Comparison of ENCODE assay signal across 1 cellular context in the genomic region with DNA sequence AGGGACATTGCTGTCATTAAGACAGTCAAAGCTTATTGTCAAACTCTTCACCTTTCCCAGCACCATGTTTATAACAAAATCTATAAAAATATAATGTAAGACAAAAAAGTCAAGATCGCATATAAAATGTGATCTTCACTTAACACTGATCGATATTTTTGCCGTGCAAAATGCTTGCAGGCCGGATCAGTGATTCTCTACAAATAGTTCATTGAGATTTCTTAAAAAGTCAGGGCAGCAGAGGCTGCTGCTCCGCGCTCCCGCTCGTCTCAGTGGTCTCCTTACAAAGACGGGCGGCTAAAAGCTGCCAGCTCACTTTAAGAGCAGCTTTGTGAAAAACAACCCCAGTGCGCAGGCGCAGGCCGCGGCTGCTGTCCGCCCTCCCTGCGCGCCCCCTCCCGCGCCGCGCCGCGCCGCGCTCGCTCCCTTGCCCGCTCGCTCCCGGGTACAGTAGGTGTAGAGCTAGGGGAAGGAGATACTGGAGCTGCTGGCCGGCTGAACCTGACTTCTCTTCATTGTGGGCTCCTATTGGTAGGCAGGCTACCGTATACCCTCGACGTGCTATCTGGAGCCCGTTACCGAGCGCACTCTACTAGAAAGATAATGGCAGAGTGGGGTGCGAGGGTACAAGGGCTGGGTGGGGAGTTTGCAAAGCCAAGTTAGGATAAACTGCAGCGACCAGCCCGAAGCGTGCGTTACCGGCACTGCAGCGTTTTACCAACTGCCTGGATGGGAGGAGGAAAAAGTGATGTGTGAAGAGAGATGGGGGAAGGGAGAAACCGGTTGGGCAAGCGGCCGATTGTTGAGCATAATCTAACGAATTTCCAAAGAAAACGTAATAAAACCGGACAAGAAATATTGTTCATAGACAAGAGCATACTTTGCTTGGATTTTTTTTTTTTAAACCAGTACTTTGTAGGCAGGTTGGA.
TF ChIP-seq lines count a peak whose summit lies in the region.

ARRDC3 (minus strand) TSS at position 291 of the 929 bp plus-strand sequence; CDS start at position 66, 225 bp downstream.

TF ChIP-seq in GM12878, 131 proteins besides CTCF, POLR2A, EP300 and RAD21 (continued from another document and continues in another):
- TF ChIP-seq ZNF592 (IDR thresholded peaks at IDR 0.05) (no peak), ZBED1 (IDR thresholded peaks at IDR 0.05; ENCODE audit: borderline replicate concordance) (peak; percentile 48; the same call in 1 of the 2 replicates), SIN3A (IDR thresholded peaks at IDR 0.05; ENCODE audit: low read depth, low read length) (peak; percentile 68; the same call in 1 of the 2 replicates), LARP7 (IDR thresholded peaks at IDR 0.05) (peak; percentile 91; the same call in 1 of the 2 replicates), SREBF2 (IDR thresholded peaks at IDR 0.05; ENCODE audit: low read length) (no peak), PML (IDR thresholded peaks at IDR 0.05; ENCODE audit: low read length) (peak; percentile 99), STAT1 (conservative IDR thresholded peaks at IDR 0.05) (peak; percentile 92; the same call in 1 of the 2 replicates), POU2F2 (IDR thresholded peaks at IDR 0.05; ENCODE audit: borderline replicate concordance, low read depth, low read length) (peak; percentile 98), GABPA (IDR thresholded peaks at IDR 0.05; ENCODE audit: low read depth) (no peak), MXI1 (IDR thresholded peaks at IDR 0.05; ENCODE audit: low read depth, low read length) (peak; percentile 70), HCFC1 (IDR thresholded peaks at IDR 0.05; ENCODE audit: low read length) (no peak), RUNX3 (IDR thresholded peaks at IDR 0.05; ENCODE audit: low read length) (peak; percentile 51; the same call in 1 of the 2 replicates), ZNF384 (IDR thresholded peaks at IDR 0.05; ENCODE audit: borderline replicate concordance, low read depth, low read length) (no peak), SP1 (IDR thresholded peaks at IDR 0.05; ENCODE audit: low read depth, low read length) (no peak), ZSCAN29 (IDR thresholded peaks at IDR 0.05) (0 out of 2 replicates have a peak, but pooled peaks have one; percentile 32), SIX5 (IDR thresholded peaks at IDR 0.05; ENCODE audit: low read depth, low read length, severe bottlenecking) (no peak), FOXM1 (IDR thresholded peaks at IDR 0.05; ENCODE audit: low read depth, low read length) (0 out of 2 replicates have a peak, but pooled peaks have one; percentile 19), WRNIP1 (IDR thresholded peaks at IDR 0.05; ENCODE audit: borderline replicate concordance, low read depth, low read length) (no peak), ASH2L (IDR thresholded peaks at IDR 0.05; ENCODE audit: borderline replicate concordance, low read depth) (no peak), CHD4 (IDR thresholded peaks at IDR 0.05) (no peak), TCF3 (IDR thresholded peaks at IDR 0.05; ENCODE audit: borderline replicate concordance, insufficient read depth, low read depth, low read length) (peak; percentile 91; the same call in 1 of the 2 replicates), RCOR1 (conservative IDR thresholded peaks at IDR 0.05; ENCODE audit: low read depth, low read length) (no peak), NR2C1 (IDR thresholded peaks at IDR 0.05) (peak; percentile 41; the same call in 1 of the 2 replicates), HDGF (IDR thresholded peaks at IDR 0.05) (0 out of 2 replicates have a peak, but pooled peaks have one; percentile 28), HDAC6 (IDR thresholded peaks at IDR 0.05; ENCODE audit: unreplicated experiment) (no peak), RELA (IDR thresholded peaks at IDR 0.05; ENCODE audit: borderline replicate concordance, partially characterized antibody) (peak; percentile 72), MTA2 (IDR thresholded peaks at IDR 0.05; ENCODE audit: low read depth) (peak; percentile 37), ZNF207 (IDR thresholded peaks at IDR 0.05; ENCODE audit: borderline replicate concordance) (peak; percentile 84), SMAD5 (IDR thresholded peaks at IDR 0.05; ENCODE audit: low read depth) (peak; percentile 89; the same call in 1 of the 2 replicates), EZH2 (IDR thresholded peaks at IDR 0.05; ENCODE audit: borderline replicate concordance, control insufficient read depth, low read depth, low read length) (no peak), IRF3 (IDR thresholded peaks at IDR 0.05) (peak; percentile 45; the same call in 1 of the 2 replicates), BCL11A (IDR thresholded peaks at IDR 0.05; ENCODE audit: low read depth, low read length) (no peak), ZNF274 (IDR thresholded peaks at IDR 0.05; ENCODE audit: insufficient read depth, insufficient read length) (no peak), NFYA (IDR thresholded peaks at IDR 0.05; ENCODE audit: borderline replicate concordance, low read depth, low read length) (no peak), BACH1 (IDR thresholded peaks at IDR 0.05; ENCODE audit: borderline replicate concordance) (peak; percentile 87; the same call in 1 of the 2 replicates), DPF2 (IDR thresholded peaks at IDR 0.05) (no peak; the same call in 1 of the 2 replicates), ZBTB33 (IDR thresholded peaks at IDR 0.05) (no peak; the same call in 1 of the 2 replicates), NRF1 (conservative IDR thresholded peaks at IDR 0.05; ENCODE audit: low read depth, low read length) (peak; percentile 94), SMAD1 (IDR thresholded peaks at IDR 0.05; ENCODE audit: low read depth, partially characterized antibody) (peak; percentile 36), FOS (IDR thresholded peaks at IDR 0.05; ENCODE audit: borderline replicate concordance, extremely low read depth, insufficient read length) (no peak)
- TF ChIP-seq, protein P1, sequence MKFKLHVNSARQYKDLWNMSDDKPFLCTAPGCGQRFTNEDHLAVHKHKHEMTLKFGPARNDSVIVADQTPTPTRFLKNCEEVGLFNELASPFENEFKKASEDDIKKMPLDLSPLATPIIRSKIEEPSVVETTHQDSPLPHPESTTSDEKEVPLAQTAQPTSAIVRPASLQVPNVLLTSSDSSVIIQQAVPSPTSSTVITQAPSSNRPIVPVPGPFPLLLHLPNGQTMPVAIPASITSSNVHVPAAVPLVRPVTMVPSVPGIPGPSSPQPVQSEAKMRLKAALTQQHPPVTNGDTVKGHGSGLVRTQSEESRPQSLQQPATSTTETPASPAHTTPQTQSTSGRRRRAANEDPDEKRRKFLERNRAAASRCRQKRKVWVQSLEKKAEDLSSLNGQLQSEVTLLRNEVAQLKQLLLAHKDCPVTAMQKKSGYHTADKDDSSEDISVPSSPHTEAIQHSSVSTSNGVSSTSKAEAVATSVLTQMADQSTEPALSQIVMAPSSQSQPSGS (IDR thresholded peaks at IDR 0.05; ENCODE audit: low read length), result 0 out of 2 replicates have a peak, but pooled peaks have one; percentile 2
- TF ChIP-seq, protein P2, sequence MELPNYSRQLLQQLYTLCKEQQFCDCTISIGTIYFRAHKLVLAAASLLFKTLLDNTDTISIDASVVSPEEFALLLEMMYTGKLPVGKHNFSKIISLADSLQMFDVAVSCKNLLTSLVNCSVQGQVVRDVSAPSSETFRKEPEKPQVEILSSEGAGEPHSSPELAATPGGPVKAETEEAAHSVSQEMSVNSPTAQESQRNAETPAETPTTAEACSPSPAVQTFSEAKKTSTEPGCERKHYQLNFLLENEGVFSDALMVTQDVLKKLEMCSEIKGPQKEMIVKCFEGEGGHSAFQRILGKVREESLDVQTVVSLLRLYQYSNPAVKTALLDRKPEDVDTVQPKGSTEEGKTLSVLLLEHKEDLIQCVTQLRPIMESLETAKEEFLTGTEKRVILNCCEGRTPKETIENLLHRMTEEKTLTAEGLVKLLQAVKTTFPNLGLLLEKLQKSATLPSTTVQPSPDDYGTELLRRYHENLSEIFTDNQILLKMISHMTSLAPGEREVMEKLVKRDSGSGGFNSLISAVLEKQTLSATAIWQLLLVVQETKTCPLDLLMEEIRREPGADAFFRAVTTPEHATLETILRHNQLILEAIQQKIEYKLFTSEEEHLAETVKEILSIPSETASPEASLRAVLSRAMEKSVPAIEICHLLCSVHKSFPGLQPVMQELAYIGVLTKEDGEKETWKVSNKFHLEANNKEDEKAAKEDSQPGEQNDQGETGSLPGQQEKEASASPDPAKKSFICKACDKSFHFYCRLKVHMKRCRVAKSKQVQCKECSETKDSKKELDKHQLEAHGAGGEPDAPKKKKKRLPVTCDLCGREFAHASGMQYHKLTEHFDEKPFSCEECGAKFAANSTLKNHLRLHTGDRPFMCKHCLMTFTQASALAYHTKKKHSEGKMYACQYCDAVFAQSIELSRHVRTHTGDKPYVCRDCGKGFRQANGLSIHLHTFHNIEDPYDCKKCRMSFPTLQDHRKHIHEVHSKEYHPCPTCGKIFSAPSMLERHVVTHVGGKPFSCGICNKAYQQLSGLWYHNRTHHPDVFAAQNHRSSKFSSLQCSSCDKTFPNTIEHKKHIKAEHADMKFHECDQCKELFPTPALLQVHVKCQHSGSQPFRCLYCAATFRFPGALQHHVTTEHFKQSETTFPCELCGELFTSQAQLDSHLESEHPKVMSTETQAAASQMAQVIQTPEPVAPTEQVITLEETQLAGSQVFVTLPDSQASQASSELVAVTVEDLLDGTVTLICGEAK (IDR thresholded peaks at IDR 0.05; ENCODE audit: borderline replicate concordance), result 0 out of 2 replicates have a peak, but pooled peaks have one; percentile 9
- TF ChIP-seq, protein P3, sequence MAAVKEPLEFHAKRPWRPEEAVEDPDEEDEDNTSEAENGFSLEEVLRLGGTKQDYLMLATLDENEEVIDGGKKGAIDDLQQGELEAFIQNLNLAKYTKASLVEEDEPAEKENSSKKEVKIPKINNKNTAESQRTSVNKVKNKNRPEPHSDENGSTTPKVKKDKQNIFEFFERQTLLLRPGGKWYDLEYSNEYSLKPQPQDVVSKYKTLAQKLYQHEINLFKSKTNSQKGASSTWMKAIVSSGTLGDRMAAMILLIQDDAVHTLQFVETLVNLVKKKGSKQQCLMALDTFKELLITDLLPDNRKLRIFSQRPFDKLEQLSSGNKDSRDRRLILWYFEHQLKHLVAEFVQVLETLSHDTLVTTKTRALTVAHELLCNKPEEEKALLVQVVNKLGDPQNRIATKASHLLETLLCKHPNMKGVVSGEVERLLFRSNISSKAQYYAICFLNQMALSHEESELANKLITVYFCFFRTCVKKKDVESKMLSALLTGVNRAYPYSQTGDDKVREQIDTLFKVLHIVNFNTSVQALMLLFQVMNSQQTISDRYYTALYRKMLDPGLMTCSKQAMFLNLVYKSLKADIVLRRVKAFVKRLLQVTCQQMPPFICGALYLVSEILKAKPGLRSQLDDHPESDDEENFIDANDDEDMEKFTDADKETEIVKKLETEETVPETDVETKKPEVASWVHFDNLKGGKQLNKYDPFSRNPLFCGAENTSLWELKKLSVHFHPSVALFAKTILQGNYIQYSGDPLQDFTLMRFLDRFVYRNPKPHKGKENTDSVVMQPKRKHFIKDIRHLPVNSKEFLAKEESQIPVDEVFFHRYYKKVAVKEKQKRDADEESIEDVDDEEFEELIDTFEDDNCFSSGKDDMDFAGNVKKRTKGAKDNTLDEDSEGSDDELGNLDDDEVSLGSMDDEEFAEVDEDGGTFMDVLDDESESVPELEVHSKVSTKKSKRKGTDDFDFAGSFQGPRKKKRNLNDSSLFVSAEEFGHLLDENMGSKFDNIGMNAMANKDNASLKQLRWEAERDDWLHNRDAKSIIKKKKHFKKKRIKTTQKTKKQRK (IDR thresholded peaks at IDR 0.05; ENCODE audit: low read depth, low read length), result no peak
